In genomic region chr14:49687942-49688700, GRCh38 we compare ENCODE assay signal across 8 cellular contexts. TPM values are rescaled to one million over a fixed set of nuclear protein-coding genes. Genes with fewer than 3 reads are reported as not detected.
DNase-seq lines count a peak whose midpoint lies in the region; ATAC-seq and TF ChIP-seq lines count a peak whose summit lies in the region.

TSS of gene POLE2 (minus strand) at chr14:49688214. CDS start at chr14:49688203, 11 bp downstream.

- H3K36me3 ChIP-seq in BLaER1 treated with 17β-estradiol and CSF1 and Interleukin-3, amounts not matched to agents 10 nM and 100 nM = peaks cover 0 to 19% (median 6%) of the 10 kb centered on the region in 11 experiments; a peak in 16 of 22 replicates
- H3K36me3 ChIP-seq in ectodermal cell (ENCODE audit: control insufficient read depth, insufficient read depth, low read length) (peaks cover 4% of the 10 kb centered on the region), lung (ENCODE audit: control insufficient read depth in 2 of 2, insufficient read depth in 2 of 2, low read length in 2 of 2) (no peaks in the 10 kb centered on the region)

- peak within 1 kb of the TSS; percentile 68 to 94 (median 88) for H3K4me2 ChIP-seq in BLaER1 treated with 17β-estradiol and CSF1 and Interleukin-3, amounts not matched to agents 10 nM and 100 nM

- peaks cover 14 to 38% (median 28%) of the 10 kb centered on the region in 10 experiments; a peak in 17 of 20 replicates for H3K4me1 ChIP-seq in BLaER1 treated with 17β-estradiol and CSF1 and Interleukin-3, amounts not matched to agents 10 nM and 100 nM
- H3K4me1 ChIP-seq in ectodermal cell (ENCODE audit: control insufficient read depth, insufficient read depth, low read length) (no peaks in the 10 kb centered on the region), lung (ENCODE audit: control insufficient read depth in 2 of 2, insufficient read depth in 2 of 2, low read length in 2 of 2) (peaks cover 0 to 3% of the 10 kb centered on the region in 2 donors)

- H3K36me3 Mint-ChIP-seq in activated CD4-positive, alpha-beta memory T cell treated with anti-CD3 and anti-CD28 coated beads, Interleukin-2, amount 10 ng/mL, durations not matched to agents 7 days and 5 days (ENCODE audit: low read depth) = peaks cover 14% of the 10 kb centered on the region

- peak within 1 kb of the TSS; percentile 65 to 91 (median 75) for H3K4me3 ChIP-seq in BLaER1 treated with 17β-estradiol and CSF1 and Interleukin-3, amounts not matched to agents 10 nM and 100 nM
- peak within 1 kb of the TSS; percentile 60 for H3K4me3 ChIP-seq in ectodermal cell (ENCODE audit: insufficient read depth, low read depth, low read length)
- H3K4me3 ChIP-seq in lung = peak within 1 kb of the TSS; percentile 79

- H3K9me3 ChIP-seq in BLaER1 treated with 17β-estradiol and CSF1 and Interleukin-3, amounts not matched to agents 10 nM and 100 nM (replicated peaks in 1 of 11) = no peaks in the 10 kb centered on the region
- H3K9me3 ChIP-seq in ectodermal cell (ENCODE audit: control insufficient read depth, low read length) (no peaks in the 10 kb centered on the region), lung (ENCODE audit: control insufficient read depth in 2 of 2, insufficient read depth in 1 of 2, low read length in 1 of 2) (no peaks in the 10 kb centered on the region)

- no peak for TF ChIP-seq CTCF in lung (IDR thresholded peaks at IDR 0.05; ENCODE audit: control extremely low read depth, extremely low read depth)

- 7 to 8% methylated on average over 67 of the region's 67 CpGs for WGBS in ectodermal cell, 2 experiments
- 4% methylated on average over 67 of the region's 67 CpGs for whole genome bisulfite sequencing in lung, 2 donors

- peak within 1 kb of the TSS; percentile 73 to 91 (median 87) for H3K9ac ChIP-seq in BLaER1 treated with 17β-estradiol and CSF1 and Interleukin-3, amounts not matched to agents 10 nM and 100 nM

- peak within 1 kb of the TSS; percentile 89 for H3K4me3 Mint-ChIP-seq in activated CD4-positive, alpha-beta memory T cell treated with anti-CD3 and anti-CD28 coated beads, Interleukin-2, amount 10 ng/mL, durations not matched to agents 7 days and 5 days

- ATAC-seq in HG03439 (IDR thresholded peaks at IDR 0.05; ENCODE audit: unreplicated experiment) (peak; percentile 82), lung (ENCODE audit: insufficient read depth, low FRiP score) (peak; percentile 92)

- DNase-seq in GM19238 (ENCODE audit: insufficient read length, low spot score) (peak; percentile 73), NCI-H748 (lab: John Stamatoyannopoulos, UW; ENCODE audit: unreplicated experiment) (peak; percentile 85), lung (ENCODE audit: low spot score) (peak; percentile 75)
- DNase-seq in activated CD4-positive, alpha-beta memory T cell treated with anti-CD3 and anti-CD28 coated beads, Interleukin-2, amount 10 ng/mL, durations not matched to agents 7 days and 5 days = peak; percentile 81
- DNase-seq in stimulated activated CD4-positive, alpha-beta T cell treated with anti-CD3 and anti-CD28 coated beads, TNF-alpha, amount 100 ng/mL, for 24 hours (ENCODE audit: low read depth in 3 of 3) = peak; percentile 57 to 80 (median 68)

- H4K20me1 ChIP-seq in BLaER1 treated with 17β-estradiol and CSF1 and Interleukin-3, amounts not matched to agents 10 nM and 100 nM = no peaks in the 10 kb centered on the region; a peak in 1 of 22 replicates

- CTCF ChIA-PET in activated CD4-positive, alpha-beta memory T cell treated with anti-CD3 and anti-CD28 coated beads, Interleukin-2, amount 10 ng/mL, durations not matched to agents 7 days and 5 days (lab: Charles Lee) = interaction anchor here (0.6 to 2.8 kb wide), 5 partner anchors 45 to 164 kb away, joined by 3 to 15 read pairs (median 10); partner anchors contain the start of genes DNAAF2, KLHDC2, MGAT2 and NEMF

- H3K27ac Mint-ChIP-seq in activated CD4-positive, alpha-beta memory T cell treated with anti-CD3 and anti-CD28 coated beads, Interleukin-2, amount 10 ng/mL, durations not matched to agents 7 days and 5 days = peak within 1 kb of the TSS; percentile 76

- peaks cover 0 to 18% (median 14%) of the 10 kb centered on the region in 11 experiments; a peak in 12 of 22 replicates for H3K27me3 ChIP-seq in BLaER1 treated with 17β-estradiol and CSF1 and Interleukin-3, amounts not matched to agents 10 nM and 100 nM
- peaks cover 20% of the 10 kb centered on the region for H3K27me3 ChIP-seq in ectodermal cell (ENCODE audit: control insufficient read depth, insufficient read depth, low read length, poor library complexity, severe bottlenecking)
- no peaks in the 10 kb centered on the region for H3K27me3 ChIP-seq in lung (ENCODE audit: control insufficient read depth, insufficient read depth)

- H3K4me1 Mint-ChIP-seq in activated CD4-positive, alpha-beta memory T cell treated with anti-CD3 and anti-CD28 coated beads, Interleukin-2, amount 10 ng/mL, durations not matched to agents 7 days and 5 days = peaks cover 53% of the 10 kb centered on the region

- peak within 1 kb of the TSS; percentile 25 to 92 (median 81); a peak in 20 of 22 replicates for H3K27ac ChIP-seq in BLaER1 treated with 17β-estradiol and CSF1 and Interleukin-3, amounts not matched to agents 10 nM and 100 nM
- peak within 1 kb of the TSS; percentile 81 for H3K27ac ChIP-seq in ectodermal cell (ENCODE audit: insufficient read depth, low read depth, low read length, poor library complexity, severe bottlenecking)
- peak within 1 kb of the TSS; percentile 84 for H3K27ac ChIP-seq in lung (ENCODE audit: low read depth in 1 of 2, low read length in 1 of 2)

- POLR2A ChIA-PET in activated CD4-positive, alpha-beta memory T cell treated with anti-CD3 and anti-CD28 coated beads, Interleukin-2, amount 10 ng/mL, durations not matched to agents 7 days and 5 days (lab: Charles Lee) = interaction anchor here (0.6 to 4.2 kb wide), 20 partner anchors 8 to 623 kb away, joined by 3 to 99 read pairs (median 5); partner anchors contain the start of genes DNAAF2, KLHDC2, LRR1 and MGAT2

- no peaks in the 10 kb centered on the region for H3K9me3 Mint-ChIP-seq in activated CD4-positive, alpha-beta memory T cell treated with anti-CD3 and anti-CD28 coated beads, Interleukin-2, amount 10 ng/mL, durations not matched to agents 7 days and 5 days

- H3K27me3 Mint-ChIP-seq in activated CD4-positive, alpha-beta memory T cell treated with anti-CD3 and anti-CD28 coated beads, Interleukin-2, amount 10 ng/mL, durations not matched to agents 7 days and 5 days = no peaks in the 10 kb centered on the region

RNA-seq across cellular contexts. Expression of gene POLE2, which starts in this region (rescaled TPM):
- 10 to 100 TPM; 24.1 to 24.9 TPM for total RNA-seq in activated CD4-positive, alpha-beta memory T cell treated with anti-CD3 and anti-CD28 coated beads, Interleukin-2, amount 10 ng/mL, durations not matched to agents 7 days and 5 days
- polyA plus RNA-seq in ectodermal cell (2013, experiment 1 of 4) = 41.7 TPM
- 34.9 TPM for polyA plus RNA-seq in ectodermal cell (2013, experiment 2 of 4)
- polyA plus RNA-seq in ectodermal cell (2013, experiment 3 of 4) = 42.8 TPM
- polyA plus RNA-seq in ectodermal cell (2013, experiment 4 of 4) = 38.9 TPM
- total RNA-seq in lung = 10 to 100 TPM in 1 of 2 donors, 1 to 10 TPM in 1; 2.8 to 15.6 TPM
- polyA plus RNA-seq in lung = 1 to 10 TPM; 2.2 to 4.6 TPM

Comparison
In these comparisons a context has a peak if more than half of its experiments do, and no peak if none do; other contexts are left out.
1. Peak in every context shown above with its lines: DNase-seq, ATAC-seq, H3K4me3 ChIP-seq and H3K27ac ChIP-seq.